Comparison of ENCODE assay signal across 9 cellular contexts in the genomic region with DNA sequence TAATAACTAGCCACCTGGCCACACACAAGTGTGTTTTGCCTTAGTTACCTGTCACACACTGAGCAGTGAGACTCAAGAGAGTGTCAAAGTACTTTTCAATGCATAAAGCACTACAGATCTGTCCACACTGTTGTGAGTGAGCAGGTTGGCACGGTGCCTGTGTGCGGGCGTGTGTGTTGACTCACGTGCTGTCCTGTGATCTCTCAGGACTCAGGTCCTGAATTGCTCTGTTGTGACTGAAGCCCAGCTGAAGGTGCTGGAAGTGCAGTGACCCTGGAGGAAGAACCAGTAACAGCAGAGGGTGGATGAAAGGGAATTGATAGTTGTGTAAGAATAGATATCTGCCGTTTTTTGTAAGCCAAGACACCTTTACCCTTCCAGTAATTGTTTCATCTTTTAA. TPM values are rescaled to one million over a fixed set of nuclear protein-coding genes. Genes with fewer than 3 reads are reported as not detected.
DNase-seq lines count a peak whose midpoint lies in the region; ATAC-seq and TF ChIP-seq lines count a peak whose summit lies in the region.
"Had no signal": no experiment of that assay in that cellular context is flagged by ENCODE, and none has a peak within 500 bp of the region (broad histone marks: within the 10 kb centered on the region; RNA-seq: fewer than 3 reads in every experiment).

No MANE protein-coding gene starts in this region.

- intact Hi-C loops in dorsolateral prefrontal cortex (cut with DNase I) = no loop called here

- peaks cover 13% of the 10 kb centered on the region for H3K9me3 Mint-ChIP-seq in endodermal cell

- H3K4me3 Mint-ChIP-seq in endodermal cell = no peak overlapping the region

- H3K79me2 ChIP-seq in GM23248 (ENCODE audit: insufficient read depth) = no peaks in the 10 kb centered on the region

- H4K20me1 ChIP-seq in GM23248 (ENCODE audit: insufficient read depth) = no peaks in the 10 kb centered on the region

- H3K27ac ChIP-seq in GM23248 (no peak overlapping the region), endodermal cell (ENCODE audit: low read depth, low read length) (no peak overlapping the region), dorsolateral prefrontal cortex (no peak overlapping the region)
- H3K27ac ChIP-seq: HL-60 had no signal

- ATAC-seq in GM21737 (IDR thresholded peaks at IDR 0.05; ENCODE audit: unreplicated experiment) = no peak

- no peaks in the 10 kb centered on the region for H3K27me3 Mint-ChIP-seq in endodermal cell (ENCODE audit: insufficient read depth)

- DNase-seq in GM23248 (peak; percentile 45), NCI-H510A treated with DMSO at 0.1 percent for 48 hours (lab: John Stamatoyannopoulos, UW) (peak; percentile 34), endodermal cell (no peak), retinal pigment epithelial cell (ENCODE audit: low read depth) (peak; percentile 74), NAMALWA (ENCODE audit: low spot score) (no peak), inferior parietal cortex (ENCODE audit: extremely low spot score) (no peak), dorsolateral prefrontal cortex (no peak)

- in situ Hi-C loops in GM23248 (cut with MboI) = no loop called here

- H3K4me2 ChIP-seq in GM23248 (ENCODE audit: unreplicated experiment) = no peak overlapping the region

- no peaks in the 10 kb centered on the region for H3F3A ChIP-seq in GM23248 (ENCODE audit: insufficient read depth)

- H3K36me3 ChIP-seq in GM23248 (ENCODE audit: low read depth) (no peaks in the 10 kb centered on the region), endodermal cell (ENCODE audit: control insufficient read depth, insufficient read depth, low read length) (no peaks in the 10 kb centered on the region)

- H3K9me3 ChIP-seq in GM23248 (ENCODE audit: low read depth) = no peaks in the 10 kb centered on the region
- H3K9me3 ChIP-seq in endodermal cell (ENCODE audit: control insufficient read depth, low read length) = peaks cover 16% of the 10 kb centered on the region

- H3K9ac ChIP-seq in GM23248 (no peak overlapping the region), endodermal cell (ENCODE audit: extremely low read depth, low read length, poor library complexity, severe bottlenecking) (no peak overlapping the region)

- H3K36me3 Mint-ChIP-seq in endodermal cell (ENCODE audit: low read depth) = peaks cover 11% of the 10 kb centered on the region

- 56 to 58% methylated on average over 5 of the region's 5 CpGs for WGBS in GM23248 (ENCODE audit: low coverage in 1 of 2, low lambda C conversion rate in 2 of 2, missing lambda C conversion rate in 2 of 2), 2 experiments
- 94 to 96% methylated on average over 4 of the region's 5 CpGs for WGBS in endodermal cell (ENCODE audit: insufficient coverage in 1 of 2, insufficient read length in 1 of 2), 2 experiments

- no peak overlapping the region for H3K4me3 ChIP-seq in GM23248
- H3K4me3 ChIP-seq in endodermal cell (ENCODE audit: low read length) = no peak overlapping the region
- no peak overlapping the region for H3K4me3 ChIP-seq in retinal pigment epithelial cell (ENCODE audit: low read length)
- H3K4me3 ChIP-seq in dorsolateral prefrontal cortex = no peak overlapping the region

- H2AFZ ChIP-seq in GM23248 = no peak overlapping the region

- no peaks in the 10 kb centered on the region for H3K4me1 ChIP-seq in GM23248 (ENCODE audit: insufficient read depth)
- no peaks in the 10 kb centered on the region for H3K4me1 ChIP-seq in endodermal cell (ENCODE audit: control insufficient read depth, insufficient read depth, low read length)

- TF ChIP-seq CTCF in endodermal cell (conservative IDR thresholded peaks at IDR 0.05) = peak; percentile 42
- TF ChIP-seq CTCF in retinal pigment epithelial cell (conservative IDR thresholded peaks at IDR 0.05; ENCODE audit: low read depth, low read length) = no peak
- no peak for TF ChIP-seq CTCF in dorsolateral prefrontal cortex (IDR thresholded peaks at IDR 0.05 in 54 of 56, conservative IDR thresholded peaks at IDR 0.05 in 2 of 56; ENCODE audit: low read depth in 1 of 56, partially characterized antibody in 56 of 56)

- H3K9me2 ChIP-seq in GM23248 (ENCODE audit: insufficient read depth) = no peaks in the 10 kb centered on the region

- peaks cover 7% of the 10 kb centered on the region for H3K4me1 Mint-ChIP-seq in endodermal cell

- H3K27ac Mint-ChIP-seq in endodermal cell = no peak overlapping the region

- H3K27me3 ChIP-seq in GM23248 (replicated peaks; ENCODE audit: insufficient read depth) (peaks cover 4% of the 10 kb centered on the region; the same call in 1 of the 2 replicates), endodermal cell (ENCODE audit: control insufficient read depth, insufficient read depth, low read length, poor library complexity, severe bottlenecking) (no peaks in the 10 kb centered on the region), dorsolateral prefrontal cortex (no peaks in the 10 kb centered on the region)

RNA-seq across cellular contexts. Expression of a gene that starts 18.3 kb away (rescaled TPM):
- not detected in 2 replicates for total RNA-seq in GM23248 (2014; rRNA removed; shearing (Covaris generic))
- polyA plus RNA-seq in GM23248 (2016; fragmentation: Nextera tagmentation; extraction: Ambion mirVana) = not detected in 2 replicates
- total RNA-seq in endodermal cell (10 to 100 TPM in 1 of 2 donors, 1 to 10 TPM in 1; 8.7 to 13.8 TPM), dorsolateral prefrontal cortex (10 to 100 TPM in 108 of 120 experiments, 1 to 10 TPM in 12; 5.6 to 28.1 (median 13.5) TPM)
- polyA plus RNA-seq in endodermal cell (2013, experiment 1 of 2) = 2.7 TPM
- 2.5 TPM for polyA plus RNA-seq in endodermal cell (2013, experiment 2 of 2)

Comparison
In these comparisons a context has a peak if more than half of its experiments do, and no peak if none do; other contexts are left out.
1. DNase-seq: peak in GM23248 (single experiment), NCI-H510A treated with DMSO at 0.1 percent for 48 hours (single experiment) and retinal pigment epithelial cell (single experiment); none in endodermal cell (single experiment), NAMALWA (single experiment), inferior parietal cortex (single experiment) and dorsolateral prefrontal cortex (0 of 10).